ENCODE assay signal across 7 cellular contexts in genomic region chr5:170302729-170303501, GRCh38. TPM values are rescaled to one million over a fixed set of nuclear protein-coding genes. Genes with fewer than 3 reads are reported as not detected.
DNase-seq lines count a peak whose midpoint lies in the region; ATAC-seq lines count a peak whose summit lies in the region.

No MANE protein-coding gene starts in this region.

- H3K4me1 ChIP-seq in effector memory CD4-positive, alpha-beta T cell (ENCODE audit: control insufficient read depth, insufficient read depth, low read length, poor library complexity, severe bottlenecking): peaks cover 45% of the 10 kb centered on the region

- no peaks in the 10 kb centered on the region for H3K27me3 ChIP-seq in effector memory CD4-positive, alpha-beta T cell (replicated peaks; ENCODE audit: control insufficient read depth, insufficient read depth, low read length, poor library complexity, severe bottlenecking)

- ATAC-seq in GM19455 (IDR thresholded peaks at IDR 0.05; ENCODE audit: unreplicated experiment) (peak; percentile 78), HG03432 (IDR thresholded peaks at IDR 0.05; ENCODE audit: unreplicated experiment) (peak; percentile 84)
- peak; percentile 78 to 80 for ATAC-seq in activated CD4-positive, CD25-positive, alpha-beta regulatory T cell treated with anti-CD3 and anti-CD28 coated beads, Interleukin-2, amount 50 U/mL, for 24 hours

- no peaks in the 10 kb centered on the region for H3K36me3 ChIP-seq in effector memory CD4-positive, alpha-beta T cell (ENCODE audit: control insufficient read depth, insufficient read depth, low read length)

- DNase-seq in effector memory CD4-positive, alpha-beta T cell: peak; percentile 71 to 75 (median 73)
- peak; percentile 42 to 65 for DNase-seq in stimulated activated CD4-positive, alpha-beta T cell treated with anti-CD3 and anti-CD28 coated beads, Interleukin-1b, Interleukin-23, amount 100 ng/mL, for 4 hours (ENCODE audit: low read depth in 2 of 2)
- DNase-seq in dermis blood vessel endothelial cell: no peak
- DNase-seq in glomerular visceral epithelial cell (ENCODE audit: extremely low spot score): no peak

- no peaks in the 10 kb centered on the region for H3K9me3 ChIP-seq in effector memory CD4-positive, alpha-beta T cell (ENCODE audit: control insufficient read depth, low read length)

- H3K27ac ChIP-seq in effector memory CD4-positive, alpha-beta T cell (ENCODE audit: insufficient read depth, low read length, poor library complexity, severe bottlenecking): peak overlapping the region; percentile 86

- peak overlapping the region; percentile 22 for H3K4me3 ChIP-seq in effector memory CD4-positive, alpha-beta T cell (ENCODE audit: insufficient read depth, low read depth, low read length, poor library complexity, severe bottlenecking)

RNA-seq across cellular contexts. Expression of gene LCP2, which starts 5.3 kb away (rescaled TPM):
- total RNA-seq in dermis blood vessel endothelial cell: 2.4 TPM in 1 of 2 replicates, not detected in the other

Comparison
In these comparisons a context has a peak if more than half of its experiments do, and no peak if none do; other contexts are left out.
1. DNase-seq: peak in effector memory CD4-positive, alpha-beta T cell (3 of 3) and stimulated activated CD4-positive, alpha-beta T cell treated with anti-CD3 and anti-CD28 coated beads, Interleukin-1b, Interleukin-23, amount 100 ng/mL, for 4 hours (2 of 2); none in dermis blood vessel endothelial cell (single experiment) and glomerular visceral epithelial cell (single experiment).
2. Peak in every context shown above with its lines, with median percentiles within 50 percentile points of each other: ATAC-seq.